Comparison of ENCODE assay signal across 1 cellular context in the genomic region with DNA sequence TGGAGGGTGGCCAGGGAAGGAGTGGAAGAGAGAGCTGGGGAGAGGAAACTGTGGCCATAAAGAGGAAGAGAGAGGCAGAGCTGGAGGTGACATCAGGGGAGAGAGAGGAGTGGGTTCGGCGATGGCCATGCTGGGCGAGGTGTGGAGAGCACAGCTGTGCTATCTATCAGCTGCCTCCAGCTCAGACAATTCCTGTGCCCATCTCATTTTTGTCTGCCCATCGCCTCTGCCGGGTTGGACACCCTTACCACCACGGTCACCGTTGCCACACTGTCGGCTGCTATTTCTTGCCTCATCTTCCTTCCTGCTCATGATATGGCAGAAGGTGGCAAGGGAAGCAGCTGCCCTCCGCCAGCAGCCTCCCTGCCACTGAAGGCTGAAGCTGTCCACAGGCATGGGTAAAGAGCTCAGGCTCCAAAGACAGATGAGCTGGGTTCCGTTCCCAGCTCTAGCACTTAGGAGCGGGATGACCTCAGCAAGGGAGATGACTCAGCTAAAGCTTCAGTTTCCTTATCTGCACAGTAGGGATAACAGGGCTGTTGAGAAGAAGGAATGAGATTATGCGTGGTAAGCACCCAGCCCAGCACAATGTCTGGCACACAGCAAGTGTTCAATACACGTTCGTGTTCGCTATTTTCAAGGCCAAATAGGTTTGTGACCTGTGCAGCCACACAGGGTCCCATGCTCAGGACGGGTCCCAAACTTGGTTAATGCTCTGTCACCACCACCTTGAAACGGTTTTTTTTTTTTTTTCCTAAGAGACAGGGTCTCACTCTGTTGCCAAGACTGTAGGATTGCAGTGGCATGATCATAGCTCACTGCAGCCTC.
TF ChIP-seq lines count a peak whose summit lies in the region.

No MANE protein-coding gene starts in this region.

TF ChIP-seq in K562, 482 proteins besides CTCF, POLR2A, EP300 and RAD21 (continued from another document and continues in another):
- TF ChIP-seq, protein P1, sequence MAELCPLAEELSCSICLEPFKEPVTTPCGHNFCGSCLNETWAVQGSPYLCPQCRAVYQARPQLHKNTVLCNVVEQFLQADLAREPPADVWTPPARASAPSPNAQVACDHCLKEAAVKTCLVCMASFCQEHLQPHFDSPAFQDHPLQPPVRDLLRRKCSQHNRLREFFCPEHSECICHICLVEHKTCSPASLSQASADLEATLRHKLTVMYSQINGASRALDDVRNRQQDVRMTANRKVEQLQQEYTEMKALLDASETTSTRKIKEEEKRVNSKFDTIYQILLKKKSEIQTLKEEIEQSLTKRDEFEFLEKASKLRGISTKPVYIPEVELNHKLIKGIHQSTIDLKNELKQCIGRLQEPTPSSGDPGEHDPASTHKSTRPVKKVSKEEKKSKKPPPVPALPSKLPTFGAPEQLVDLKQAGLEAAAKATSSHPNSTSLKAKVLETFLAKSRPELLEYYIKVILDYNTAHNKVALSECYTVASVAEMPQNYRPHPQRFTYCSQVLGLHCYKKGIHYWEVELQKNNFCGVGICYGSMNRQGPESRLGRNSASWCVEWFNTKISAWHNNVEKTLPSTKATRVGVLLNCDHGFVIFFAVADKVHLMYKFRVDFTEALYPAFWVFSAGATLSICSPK (IDR thresholded peaks at IDR 0.05; ENCODE audit: borderline replicate concordance): peak; percentile 76; the same call in 1 of the 2 replicates
- TF ChIP-seq, protein P2, sequence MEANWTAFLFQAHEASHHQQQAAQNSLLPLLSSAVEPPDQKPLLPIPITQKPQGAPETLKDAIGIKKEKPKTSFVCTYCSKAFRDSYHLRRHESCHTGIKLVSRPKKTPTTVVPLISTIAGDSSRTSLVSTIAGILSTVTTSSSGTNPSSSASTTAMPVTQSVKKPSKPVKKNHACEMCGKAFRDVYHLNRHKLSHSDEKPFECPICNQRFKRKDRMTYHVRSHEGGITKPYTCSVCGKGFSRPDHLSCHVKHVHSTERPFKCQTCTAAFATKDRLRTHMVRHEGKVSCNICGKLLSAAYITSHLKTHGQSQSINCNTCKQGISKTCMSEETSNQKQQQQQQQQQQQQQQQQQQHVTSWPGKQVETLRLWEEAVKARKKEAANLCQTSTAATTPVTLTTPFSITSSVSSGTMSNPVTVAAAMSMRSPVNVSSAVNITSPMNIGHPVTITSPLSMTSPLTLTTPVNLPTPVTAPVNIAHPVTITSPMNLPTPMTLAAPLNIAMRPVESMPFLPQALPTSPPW (CRISPR knock-in tag; IDR thresholded peaks at IDR 0.05): peak; percentile 54
- TF ChIP-seq ZNF165 (CRISPR knock-in tag; IDR thresholded peaks at IDR 0.05; ENCODE audit: borderline replicate concordance) (peak; percentile 91; the same call in 1 of the 2 replicates), ZNF76 (CRISPR knock-in tag; IDR thresholded peaks at IDR 0.05; ENCODE audit: borderline replicate concordance) (peak; percentile 95), SRF (CRISPR knock-in tag; IDR thresholded peaks at IDR 0.05) (peak; percentile 69 to 77; a peak in 3 of 4 replicates), HIVEP1 (CRISPR knock-in tag; IDR thresholded peaks at IDR 0.05) (peak; percentile 72; the same call in 1 of the 2 replicates), HMG20A (CRISPR knock-in tag; conservative IDR thresholded peaks at IDR 0.05) (no peak), ELF1 (tag; IDR thresholded peaks at IDR 0.05) (no peak), KAT2B (IDR thresholded peaks at IDR 0.05; ENCODE audit: low read depth, low read length) (no peak), ZNF695 (CRISPR knock-in tag; IDR thresholded peaks at IDR 0.05) (no peak), SMARCA4 (IDR thresholded peaks at IDR 0.05) (peak; percentile 99), RUNX1 (IDR thresholded peaks at IDR 0.05; ENCODE audit: low read depth) (peak; percentile 68; the same call in 1 of the 2 replicates), NCOA4 (IDR thresholded peaks at IDR 0.05; ENCODE audit: partially characterized antibody) (no peak), NR2C2 (CRISPR knock-in tag; IDR thresholded peaks at IDR 0.05) (peak; percentile 80), NR2C2 (tag; IDR thresholded peaks at IDR 0.05) (no peak), ZNF445 (CRISPR knock-in tag; IDR thresholded peaks at IDR 0.05; ENCODE audit: low read depth) (0 out of 2 replicates have a peak, but pooled peaks have one; percentile 22), HDAC1 (IDR thresholded peaks at IDR 0.05) (peak in 1 of 2 experiments; percentile 92; a peak in 2 of 4 replicates), RAD51 (IDR thresholded peaks at IDR 0.05; ENCODE audit: borderline replicate concordance, low read depth) (no peak), CBX5 (IDR thresholded peaks at IDR 0.05; ENCODE audit: borderline replicate concordance, low read depth) (0 out of 2 replicates have a peak, but pooled peaks have one; percentile 7), YBX1 (IDR thresholded peaks at IDR 0.05) (no peak), TBL1XR1 (IDR thresholded peaks at IDR 0.05; ENCODE audit: low read length in 2 of 2) (peak; percentile 66 to 93; a peak in 3 of 4 replicates), TEAD4 (IDR thresholded peaks at IDR 0.05; ENCODE audit: low read length) (peak; percentile 93), TEAD4 (CRISPR knock-in tag; IDR thresholded peaks at IDR 0.05; ENCODE audit: borderline replicate concordance) (no peak), ETV6 (IDR thresholded peaks at IDR 0.05; ENCODE audit: borderline replicate concordance in 1 of 2, low read depth in 2 of 2, low read length in 1 of 2) (no peak; a peak in 1 of 4 replicates), ETV6 (CRISPR knock-in tag; IDR thresholded peaks at IDR 0.05; ENCODE audit: borderline replicate concordance) (0 out of 2 replicates have a peak, but pooled peaks have one; percentile 45), TAF7 (tag; IDR thresholded peaks at IDR 0.05) (peak; percentile 66; the same call in 1 of the 2 replicates)
- TF ChIP-seq, protein P3, sequence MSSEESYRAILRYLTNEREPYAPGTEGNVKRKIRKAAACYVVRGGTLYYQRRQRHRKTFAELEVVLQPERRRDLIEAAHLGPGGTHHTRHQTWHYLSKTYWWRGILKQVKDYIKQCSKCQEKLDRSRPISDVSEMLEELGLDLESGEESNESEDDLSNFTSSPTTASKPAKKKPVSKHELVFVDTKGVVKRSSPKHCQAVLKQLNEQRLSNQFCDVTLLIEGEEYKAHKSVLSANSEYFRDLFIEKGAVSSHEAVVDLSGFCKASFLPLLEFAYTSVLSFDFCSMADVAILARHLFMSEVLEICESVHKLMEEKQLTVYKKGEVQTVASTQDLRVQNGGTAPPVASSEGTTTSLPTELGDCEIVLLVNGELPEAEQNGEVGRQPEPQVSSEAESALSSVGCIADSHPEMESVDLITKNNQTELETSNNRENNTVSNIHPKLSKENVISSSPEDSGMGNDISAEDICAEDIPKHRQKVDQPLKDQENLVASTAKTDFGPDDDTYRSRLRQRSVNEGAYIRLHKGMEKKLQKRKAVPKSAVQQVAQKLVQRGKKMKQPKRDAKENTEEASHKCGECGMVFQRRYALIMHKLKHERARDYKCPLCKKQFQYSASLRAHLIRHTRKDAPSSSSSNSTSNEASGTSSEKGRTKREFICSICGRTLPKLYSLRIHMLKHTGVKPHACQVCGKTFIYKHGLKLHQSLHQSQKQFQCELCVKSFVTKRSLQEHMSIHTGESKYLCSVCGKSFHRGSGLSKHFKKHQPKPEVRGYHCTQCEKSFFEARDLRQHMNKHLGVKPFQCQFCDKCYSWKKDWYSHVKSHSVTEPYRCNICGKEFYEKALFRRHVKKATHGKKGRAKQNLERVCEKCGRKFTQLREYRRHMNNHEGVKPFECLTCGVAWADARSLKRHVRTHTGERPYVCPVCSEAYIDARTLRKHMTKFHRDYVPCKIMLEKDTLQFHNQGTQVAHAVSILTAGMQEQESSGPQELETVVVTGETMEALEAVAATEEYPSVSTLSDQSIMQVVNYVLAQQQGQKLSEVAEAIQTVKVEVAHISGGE (CRISPR knock-in tag; IDR thresholded peaks at IDR 0.05): peak in 1 of 3 experiments; percentile 61; a peak in 2 of 6 replicates
- TF ChIP-seq, protein P4, sequence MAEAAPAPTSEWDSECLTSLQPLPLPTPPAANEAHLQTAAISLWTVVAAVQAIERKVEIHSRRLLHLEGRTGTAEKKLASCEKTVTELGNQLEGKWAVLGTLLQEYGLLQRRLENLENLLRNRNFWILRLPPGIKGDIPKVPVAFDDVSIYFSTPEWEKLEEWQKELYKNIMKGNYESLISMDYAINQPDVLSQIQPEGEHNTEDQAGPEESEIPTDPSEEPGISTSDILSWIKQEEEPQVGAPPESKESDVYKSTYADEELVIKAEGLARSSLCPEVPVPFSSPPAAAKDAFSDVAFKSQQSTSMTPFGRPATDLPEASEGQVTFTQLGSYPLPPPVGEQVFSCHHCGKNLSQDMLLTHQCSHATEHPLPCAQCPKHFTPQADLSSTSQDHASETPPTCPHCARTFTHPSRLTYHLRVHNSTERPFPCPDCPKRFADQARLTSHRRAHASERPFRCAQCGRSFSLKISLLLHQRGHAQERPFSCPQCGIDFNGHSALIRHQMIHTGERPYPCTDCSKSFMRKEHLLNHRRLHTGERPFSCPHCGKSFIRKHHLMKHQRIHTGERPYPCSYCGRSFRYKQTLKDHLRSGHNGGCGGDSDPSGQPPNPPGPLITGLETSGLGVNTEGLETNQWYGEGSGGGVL (CRISPR knock-in tag; IDR thresholded peaks at IDR 0.05): 0 out of 2 replicates have a peak, but pooled peaks have one; percentile 45
- TF ChIP-seq, protein P5, sequence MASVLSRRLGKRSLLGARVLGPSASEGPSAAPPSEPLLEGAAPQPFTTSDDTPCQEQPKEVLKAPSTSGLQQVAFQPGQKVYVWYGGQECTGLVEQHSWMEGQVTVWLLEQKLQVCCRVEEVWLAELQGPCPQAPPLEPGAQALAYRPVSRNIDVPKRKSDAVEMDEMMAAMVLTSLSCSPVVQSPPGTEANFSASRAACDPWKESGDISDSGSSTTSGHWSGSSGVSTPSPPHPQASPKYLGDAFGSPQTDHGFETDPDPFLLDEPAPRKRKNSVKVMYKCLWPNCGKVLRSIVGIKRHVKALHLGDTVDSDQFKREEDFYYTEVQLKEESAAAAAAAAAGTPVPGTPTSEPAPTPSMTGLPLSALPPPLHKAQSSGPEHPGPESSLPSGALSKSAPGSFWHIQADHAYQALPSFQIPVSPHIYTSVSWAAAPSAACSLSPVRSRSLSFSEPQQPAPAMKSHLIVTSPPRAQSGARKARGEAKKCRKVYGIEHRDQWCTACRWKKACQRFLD (CRISPR knock-in tag; IDR thresholded peaks at IDR 0.05): peak; percentile 93
- TF ChIP-seq, protein P6, sequence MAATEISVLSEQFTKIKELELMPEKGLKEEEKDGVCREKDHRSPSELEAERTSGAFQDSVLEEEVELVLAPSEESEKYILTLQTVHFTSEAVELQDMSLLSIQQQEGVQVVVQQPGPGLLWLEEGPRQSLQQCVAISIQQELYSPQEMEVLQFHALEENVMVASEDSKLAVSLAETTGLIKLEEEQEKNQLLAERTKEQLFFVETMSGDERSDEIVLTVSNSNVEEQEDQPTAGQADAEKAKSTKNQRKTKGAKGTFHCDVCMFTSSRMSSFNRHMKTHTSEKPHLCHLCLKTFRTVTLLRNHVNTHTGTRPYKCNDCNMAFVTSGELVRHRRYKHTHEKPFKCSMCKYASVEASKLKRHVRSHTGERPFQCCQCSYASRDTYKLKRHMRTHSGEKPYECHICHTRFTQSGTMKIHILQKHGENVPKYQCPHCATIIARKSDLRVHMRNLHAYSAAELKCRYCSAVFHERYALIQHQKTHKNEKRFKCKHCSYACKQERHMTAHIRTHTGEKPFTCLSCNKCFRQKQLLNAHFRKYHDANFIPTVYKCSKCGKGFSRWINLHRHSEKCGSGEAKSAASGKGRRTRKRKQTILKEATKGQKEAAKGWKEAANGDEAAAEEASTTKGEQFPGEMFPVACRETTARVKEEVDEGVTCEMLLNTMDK (IDR thresholded peaks at IDR 0.05; ENCODE audit: borderline replicate concordance, insufficient read depth, low read depth, low read length, poor library complexity, severe bottlenecking): no peak
- TF ChIP-seq, protein P7, sequence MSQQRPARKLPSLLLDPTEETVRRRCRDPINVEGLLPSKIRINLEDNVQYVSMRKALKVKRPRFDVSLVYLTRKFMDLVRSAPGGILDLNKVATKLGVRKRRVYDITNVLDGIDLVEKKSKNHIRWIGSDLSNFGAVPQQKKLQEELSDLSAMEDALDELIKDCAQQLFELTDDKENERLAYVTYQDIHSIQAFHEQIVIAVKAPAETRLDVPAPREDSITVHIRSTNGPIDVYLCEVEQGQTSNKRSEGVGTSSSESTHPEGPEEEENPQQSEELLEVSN (IDR thresholded peaks at IDR 0.05; ENCODE audit: borderline replicate concordance in 1 of 2, extremely low read depth in 1 of 2, insufficient read depth in 1 of 2, insufficient read length in 1 of 2, low read depth in 1 of 2, low read length in 1 of 2, poor library complexity in 1 of 2, severe bottlenecking in 1 of 2): peak; percentile 14 to 44
- TF ChIP-seq, protein P8, sequence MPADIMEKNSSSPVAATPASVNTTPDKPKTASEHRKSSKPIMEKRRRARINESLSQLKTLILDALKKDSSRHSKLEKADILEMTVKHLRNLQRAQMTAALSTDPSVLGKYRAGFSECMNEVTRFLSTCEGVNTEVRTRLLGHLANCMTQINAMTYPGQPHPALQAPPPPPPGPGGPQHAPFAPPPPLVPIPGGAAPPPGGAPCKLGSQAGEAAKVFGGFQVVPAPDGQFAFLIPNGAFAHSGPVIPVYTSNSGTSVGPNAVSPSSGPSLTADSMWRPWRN (IDR thresholded peaks at IDR 0.05; ENCODE audit: low read depth): peak; percentile 75
- TF ChIP-seq, protein P9, sequence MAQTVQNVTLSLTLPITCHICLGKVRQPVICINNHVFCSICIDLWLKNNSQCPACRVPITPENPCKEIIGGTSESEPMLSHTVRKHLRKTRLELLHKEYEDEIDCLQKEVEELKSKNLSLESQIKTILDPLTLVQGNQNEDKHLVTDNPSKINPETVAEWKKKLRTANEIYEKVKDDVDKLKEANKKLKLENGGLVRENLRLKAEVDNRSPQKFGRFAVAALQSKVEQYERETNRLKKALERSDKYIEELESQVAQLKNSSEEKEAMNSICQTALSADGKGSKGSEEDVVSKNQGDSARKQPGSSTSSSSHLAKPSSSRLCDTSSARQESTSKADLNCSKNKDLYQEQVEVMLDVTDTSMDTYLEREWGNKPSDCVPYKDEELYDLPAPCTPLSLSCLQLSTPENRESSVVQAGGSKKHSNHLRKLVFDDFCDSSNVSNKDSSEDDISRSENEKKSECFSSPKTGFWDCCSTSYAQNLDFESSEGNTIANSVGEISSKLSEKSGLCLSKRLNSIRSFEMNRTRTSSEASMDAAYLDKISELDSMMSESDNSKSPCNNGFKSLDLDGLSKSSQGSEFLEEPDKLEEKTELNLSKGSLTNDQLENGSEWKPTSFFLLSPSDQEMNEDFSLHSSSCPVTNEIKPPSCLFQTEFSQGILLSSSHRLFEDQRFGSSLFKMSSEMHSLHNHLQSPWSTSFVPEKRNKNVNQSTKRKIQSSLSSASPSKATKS (CRISPR knock-in tag; IDR thresholded peaks at IDR 0.05): no peak
- TF ChIP-seq, protein P10, sequence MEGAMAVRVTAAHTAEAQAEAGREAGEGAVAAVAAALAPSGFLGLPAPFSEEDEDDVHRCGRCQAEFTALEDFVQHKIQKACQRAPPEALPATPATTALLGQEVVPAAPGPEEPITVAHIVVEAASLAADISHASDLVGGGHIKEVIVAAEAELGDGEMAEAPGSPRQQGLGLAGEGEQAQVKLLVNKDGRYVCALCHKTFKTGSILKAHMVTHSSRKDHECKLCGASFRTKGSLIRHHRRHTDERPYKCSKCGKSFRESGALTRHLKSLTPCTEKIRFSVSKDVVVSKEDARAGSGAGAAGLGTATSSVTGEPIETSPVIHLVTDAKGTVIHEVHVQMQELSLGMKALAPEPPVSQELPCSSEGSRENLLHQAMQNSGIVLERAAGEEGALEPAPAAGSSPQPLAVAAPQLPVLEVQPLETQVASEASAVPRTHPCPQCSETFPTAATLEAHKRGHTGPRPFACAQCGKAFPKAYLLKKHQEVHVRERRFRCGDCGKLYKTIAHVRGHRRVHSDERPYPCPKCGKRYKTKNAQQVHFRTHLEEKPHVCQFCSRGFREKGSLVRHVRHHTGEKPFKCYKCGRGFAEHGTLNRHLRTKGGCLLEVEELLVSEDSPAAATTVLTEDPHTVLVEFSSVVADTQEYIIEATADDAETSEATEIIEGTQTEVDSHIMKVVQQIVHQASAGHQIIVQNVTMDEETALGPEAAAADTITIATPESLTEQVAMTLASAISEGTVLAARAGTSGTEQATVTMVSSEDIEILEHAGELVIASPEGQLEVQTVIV (CRISPR knock-in tag; IDR thresholded peaks at IDR 0.05; ENCODE audit: borderline replicate concordance): no peak
